In the genomic region with DNA sequence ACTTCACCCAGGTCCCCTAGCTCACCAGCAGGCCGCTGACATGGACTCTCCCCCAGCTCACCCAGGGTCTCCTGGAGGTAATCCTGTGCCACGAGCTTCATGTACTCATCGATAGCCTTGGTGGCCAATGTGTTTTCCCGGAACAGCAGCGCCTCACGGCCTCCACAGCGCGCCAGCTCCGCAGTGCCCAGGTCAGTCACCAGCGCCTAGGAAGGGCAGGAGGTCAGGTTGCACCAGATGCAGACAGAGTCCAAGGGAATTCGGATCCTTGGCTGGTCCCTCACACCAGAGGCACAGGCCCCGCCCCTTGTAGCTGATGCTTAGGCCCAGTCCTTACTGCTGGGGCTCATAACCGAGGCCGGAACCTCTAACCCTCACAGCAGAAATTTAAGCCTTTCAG, we compare ENCODE assay signal across 16 cellular contexts. TPM values are rescaled to one million over a fixed set of nuclear protein-coding genes. Genes with fewer than 3 reads are reported as not detected.
"Had no signal": no experiment of that assay in that cellular context is flagged by ENCODE, and none has a peak within 500 bp of the region (broad histone marks: within the 10 kb centered on the region; RNA-seq: fewer than 3 reads in every experiment).

No MANE protein-coding gene starts in this region.

- DNase-seq: activated CD4-positive, CD25-positive, alpha-beta regulatory T cell treated with anti-CD3 and anti-CD28 coated beads, Interleukin-2, amount 50 U/mL, for 72 hours; central memory CD4-positive, alpha-beta T cell; cortex of kidney; effector memory CD8-positive, alpha-beta T cell; stimulated activated CD4-positive, alpha-beta T cell treated with anti-CD3 and anti-CD28 coated beads, Interleukin-4, amount 100 ng/mL, for 1 hour; stimulated activated CD8-positive, alpha-beta memory T cell treated with anti-CD3 and anti-CD28 coated beads, Interleukin-4, amount 100 ng/mL, for 48 hours; upper lobe of right lung had no signal

- H3K27ac ChIP-seq: left lung, pancreas, upper lobe of right lung had no signal

- H3K27me3 Mint-ChIP-seq: effector memory CD8-positive, alpha-beta T cell; stimulated activated naive CD8-positive, alpha-beta T cell treated with anti-CD3 and anti-CD28 coated beads, Interleukin-15, Interleukin-2, amounts not matched to agents 100 ng/mL and 50 ng/mL, for 24 hours had no signal

- H3K36me3 ChIP-seq: pancreas had no signal

- H3K9me3 ChIP-seq: left lung, pancreas, upper lobe of right lung had no signal

- H3K27ac Mint-ChIP-seq: effector memory CD8-positive, alpha-beta T cell; stimulated activated naive CD8-positive, alpha-beta T cell treated with anti-CD3 and anti-CD28 coated beads, Interleukin-15, Interleukin-2, amounts not matched to agents 100 ng/mL and 50 ng/mL, for 24 hours; T-helper 2 cell treated with Interferon-gamma antibody and Interleukin-4, amounts not matched to agents 5 μg/mL and 100 μg/mL, for 36 hours had no signal

- ATAC-seq: effector memory CD8-positive, alpha-beta T cell; upper lobe of right lung had no signal

- H3K9me3 Mint-ChIP-seq: effector memory CD8-positive, alpha-beta T cell; neural crest cell; stimulated activated naive CD8-positive, alpha-beta T cell treated with anti-CD3 and anti-CD28 coated beads, Interleukin-15, Interleukin-2, amounts not matched to agents 100 ng/mL and 50 ng/mL, for 24 hours; T-helper 2 cell treated with Interferon-gamma antibody and Interleukin-4, amounts not matched to agents 5 μg/mL and 100 μg/mL, for 36 hours had no signal

- H3K4me3 ChIP-seq: left lung, upper lobe of right lung had no signal

- H3K4me3 Mint-ChIP-seq: effector memory CD8-positive, alpha-beta T cell; neural crest cell; stimulated activated naive CD8-positive, alpha-beta T cell treated with anti-CD3 and anti-CD28 coated beads, Interleukin-15, Interleukin-2, amounts not matched to agents 100 ng/mL and 50 ng/mL, for 24 hours; T-helper 2 cell treated with Interferon-gamma antibody and Interleukin-4, amounts not matched to agents 5 μg/mL and 100 μg/mL, for 36 hours had no signal

RNA-seq across cellular contexts. Expression of gene RASAL3, which starts 7.9 kb away (rescaled TPM):
- total RNA-seq: epithelial cell of proximal tubule, neural crest cell had no signal

RNA-seq across cellular contexts. Expression of gene PGLYRP2, which starts 22.9 kb away (rescaled TPM):
- total RNA-seq: epithelial cell of proximal tubule, left lung, mesenteric fat pad, neural crest cell, renal cortical epithelial cell, temporal lobe, upper lobe of right lung had no signal
- polyA plus RNA-seq: pancreas had no signal

RNA-seq across cellular contexts. Expression of gene CYP4F22, which starts 51.9 kb away (rescaled TPM):
- total RNA-seq: epithelial cell of proximal tubule, mesenteric fat pad, neural crest cell, renal cortical epithelial cell, upper lobe of right lung had no signal
- polyA plus RNA-seq: pancreas had no signal
